In the genomic region with DNA sequence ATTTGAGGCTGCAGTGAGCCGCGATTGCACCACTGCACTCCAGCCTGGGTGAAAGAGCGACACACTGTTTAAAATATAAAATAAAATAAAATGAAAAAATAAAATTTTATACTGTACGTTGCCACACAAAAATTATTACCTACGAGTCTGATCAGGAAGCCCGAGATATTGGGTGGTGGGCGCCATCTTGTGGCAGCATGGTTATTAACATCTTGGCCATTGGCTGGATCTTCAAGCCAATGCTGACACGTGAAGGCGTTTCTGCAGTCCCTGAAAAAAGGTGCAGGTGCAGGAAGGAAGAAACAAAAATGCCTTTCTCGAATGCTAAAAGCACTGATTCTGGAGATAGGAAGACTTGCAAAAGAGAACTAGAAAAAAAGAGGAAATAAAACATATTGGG, we compare ENCODE assay signal across 9 cellular contexts. TPM values are rescaled to one million over a fixed set of nuclear protein-coding genes. Genes with fewer than 3 reads are reported as not detected.
DNase-seq lines count a peak whose midpoint lies in the region; ATAC-seq, FAIRE-seq and TF ChIP-seq lines count a peak whose summit lies in the region.
"Had no signal": no experiment of that assay in that cellular context is flagged by ENCODE, and none has a peak within 500 bp of the region (broad histone marks: within the 10 kb centered on the region; RNA-seq: fewer than 3 reads in every experiment).

No MANE protein-coding gene starts in this region.

- no peak for ATAC-seq in heart left ventricle
- ATAC-seq in sciatic nerve = peak; percentile 39
- no peak for ATAC-seq in GM18858 (IDR thresholded peaks at IDR 0.05; ENCODE audit: unreplicated experiment)
- ATAC-seq in GM21526 (IDR thresholded peaks at IDR 0.05; ENCODE audit: low FRiP score, unreplicated experiment) = no peak

- no peaks in the 10 kb centered on the region for H3K9me3 Mint-ChIP-seq in activated naive CD8-positive, alpha-beta T cell treated with anti-CD3 and anti-CD28 coated beads for 36 hours

- H3K4me3 Mint-ChIP-seq in activated naive CD8-positive, alpha-beta T cell treated with anti-CD3 and anti-CD28 coated beads for 36 hours = no peak overlapping the region

- DNase-seq in GM10266 (ENCODE audit: extremely low spot score) = peak; percentile 41
- peak; percentile 67 for DNase-seq in HTR-8/SVneo (ENCODE audit: insufficient read length, low spot score)
- peak; percentile 17 for DNase-seq in SK-N-DZ (ENCODE audit: low spot score)
- DNase-seq in activated naive CD8-positive, alpha-beta T cell treated with anti-CD3 and anti-CD28 coated beads for 36 hours = peak; percentile 47
- DNase-seq in heart left ventricle = peak in 4 of 5 donors; percentile 25 to 64 (median 49)
- DNase-seq in sciatic nerve (ENCODE audit: low spot score) = peak; percentile 83

- H3K27me3 Mint-ChIP-seq in activated naive CD8-positive, alpha-beta T cell treated with anti-CD3 and anti-CD28 coated beads for 36 hours = no peaks in the 10 kb centered on the region

- no peaks in the 10 kb centered on the region for H3K9me3 ChIP-seq in heart left ventricle

- peaks cover 9% of the 10 kb centered on the region for H3K4me1 Mint-ChIP-seq in activated naive CD8-positive, alpha-beta T cell treated with anti-CD3 and anti-CD28 coated beads for 36 hours

- FAIRE-seq in HTR-8/SVneo (lab: Jason Lieb, UNC) = no peak
- FAIRE-seq: frontal cortex had no signal

- 15 to 21% (median 17%) methylated on average over 10 of the region's 10 CpGs for WGBS in heart left ventricle, 4 donors

- H3K36me3 ChIP-seq in heart left ventricle = no peaks in the 10 kb centered on the region

- H3K4me3 ChIP-seq in heart left ventricle = no peak overlapping the region

- no peaks in the 10 kb centered on the region for H3K36me3 Mint-ChIP-seq in activated naive CD8-positive, alpha-beta T cell treated with anti-CD3 and anti-CD28 coated beads for 36 hours

- no peak overlapping the region for H3K27ac ChIP-seq in heart left ventricle

- peak; percentile 76 for TF ChIP-seq CTCF in GM10266 (IDR thresholded peaks at IDR 0.05; ENCODE audit: control insufficient read depth, insufficient read depth, low read depth, missing control alignments)
- TF ChIP-seq CTCF in heart left ventricle (IDR thresholded peaks at IDR 0.05) = peak; percentile 40 to 70 (median 58)

- peaks cover 0 to 8% (median 0%) of the 10 kb centered on the region in 12 donors for H3K4me1 ChIP-seq in heart left ventricle

- peaks cover 0 to 3% (median 0%) of the 10 kb centered on the region in 9 donors for H3K27me3 ChIP-seq in heart left ventricle

- intact Hi-C loops in heart left ventricle (cut with DNase I) (no loop called here), sciatic nerve (cut with DNase I) (no loop called here)

- no peak overlapping the region for H3K27ac Mint-ChIP-seq in activated naive CD8-positive, alpha-beta T cell treated with anti-CD3 and anti-CD28 coated beads for 36 hours

- no peak for TF ChIP-seq POLR2A in heart left ventricle (IDR thresholded peaks at IDR 0.05)

RNA-seq across cellular contexts. Expression of a gene that starts 4.9 kb away (rescaled TPM):
- not detected in 2 replicates for polyA plus RNA-seq in SK-N-DZ (2014; cell fraction: cytosol; rRNA removed)
- polyA plus RNA-seq in SK-N-DZ (2014; cell fraction: nucleus; rRNA removed) = not detected in 2 replicates
- not detected for total RNA-seq in activated naive CD8-positive, alpha-beta T cell treated with anti-CD3 and anti-CD28 coated beads for 36 hours
- total RNA-seq in heart left ventricle = 1 to 10 TPM in 3 of 9 donors, under 1 TPM in 6; 0.19 to 9.7 (median 0.58) TPM
- polyA plus RNA-seq in heart left ventricle = under 1 TPM; 0.04 to 0.35 TPM
- total RNA-seq in sciatic nerve = 2.8 TPM

RNA-seq across cellular contexts. Expression of a gene that starts 34.6 kb away (rescaled TPM):
- polyA plus RNA-seq in SK-N-DZ (2014; cell fraction: cytosol; rRNA removed) = not detected in 2 replicates
- not detected in 2 replicates for polyA plus RNA-seq in SK-N-DZ (2014; cell fraction: nucleus; rRNA removed)
- under 1 TPM; 0.21 to 0.28 TPM for total RNA-seq in activated naive CD8-positive, alpha-beta T cell treated with anti-CD3 and anti-CD28 coated beads for 36 hours
- total RNA-seq in heart left ventricle = 1 to 10 TPM in 3 of 9 donors, under 1 TPM in 5, not detected in 1; 0.07 to 6.7 (median 0.69) TPM
- under 1 TPM; 0.04 to 0.08 TPM for polyA plus RNA-seq in heart left ventricle
- 4.5 TPM for total RNA-seq in sciatic nerve

Comparison
In these comparisons a context has a peak if more than half of its experiments do, and no peak if none do; other contexts are left out.
1. DNase-seq: peak in every context shown above with its lines; median percentile 83 in sciatic nerve; 67 in HTR-8/SVneo; 49 in heart left ventricle; 47 in activated naive CD8-positive, alpha-beta T cell treated with anti-CD3 and anti-CD28 coated beads for 36 hours; 41 in GM10266; 17 in SK-N-DZ.